In the genomic region with DNA sequence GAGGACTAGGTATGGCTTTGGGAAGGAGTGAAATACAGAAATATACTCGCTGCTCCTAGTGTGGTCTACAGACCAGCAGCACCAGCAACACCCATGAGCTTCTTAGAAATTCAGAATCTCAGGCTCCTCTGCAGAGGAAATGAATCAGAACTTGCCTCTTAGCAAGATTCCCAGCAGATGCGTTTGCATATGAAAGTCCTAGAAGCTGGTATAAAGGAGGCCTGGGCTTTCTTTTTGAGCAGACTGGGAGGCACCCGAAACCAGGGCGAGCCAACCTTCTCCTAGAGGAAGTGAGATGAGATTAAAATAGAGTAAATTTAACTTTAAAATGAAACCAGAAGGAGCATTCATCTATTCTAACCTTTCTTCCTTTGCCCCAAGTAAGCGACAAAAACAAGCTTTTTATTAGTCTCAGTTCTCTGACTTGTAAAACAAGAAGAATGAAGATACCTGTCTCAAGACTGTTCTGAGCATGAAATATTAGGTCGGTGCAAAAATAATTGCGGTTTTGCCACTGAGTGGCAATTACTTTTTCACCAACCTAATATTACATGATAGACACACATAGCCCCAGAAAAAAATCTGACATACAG, we compare ENCODE assay signal across 12 cellular contexts.
A peak's percentile ranks its signal among the peaks of the same experiment; 100 is the strongest.
DNase-seq lines count a peak whose midpoint lies in the region; ATAC-seq lines count a peak whose summit lies in the region.
"Had no signal": no experiment of that assay in that cellular context is flagged by ENCODE, and none has a peak within 500 bp of the region (broad histone marks: within the 10 kb centered on the region; RNA-seq: fewer than 3 reads in every experiment).

No MANE protein-coding gene starts in this region.

- no CpG with 5 or more reads among the region's 7 CpGs for WGBS in trophoblast cell (ENCODE audit: extremely low coverage, insufficient coverage, insufficient read length)

- ATAC-seq in HG02610 (IDR thresholded peaks at IDR 0.05; ENCODE audit: unreplicated experiment) = peak; percentile 92
- ATAC-seq in stimulated activated naive CD8-positive, alpha-beta T cell treated with anti-CD3 and anti-CD28 coated beads, Interleukin-15, Interleukin-2, amounts not matched to agents 100 U/mL and 50 U/mL, for 24 hours = no peak
- ATAC-seq: heart right ventricle had no signal

- POLR2A ChIA-PET in CD8-positive, alpha-beta memory T cell (lab: Charles Lee) = no interaction called here

- H3K4me1 ChIP-seq in HUES48 (ENCODE audit: control insufficient read depth, insufficient read depth, low read length) (peaks cover 40% of the 10 kb centered on the region), trophoblast cell (ENCODE audit: control insufficient read depth in 1 of 2, insufficient read depth in 2 of 2, low read length in 2 of 2) (peaks cover 2 to 3% of the 10 kb centered on the region in 2 experiments)
- no peaks in the 10 kb centered on the region for H3K4me1 ChIP-seq in CD8-positive, alpha-beta memory T cell (ENCODE audit: insufficient read depth, low read length)
- H3K4me1 ChIP-seq: parathyroid adenoma had no signal

- H2BK120ac ChIP-seq in trophoblast cell (ENCODE audit: insufficient read depth, low read length, poor library complexity) = no peak overlapping the region

- no peak overlapping the region for H3K4me2 ChIP-seq in trophoblast cell (ENCODE audit: low read length)

- H3K9me3 Mint-ChIP-seq in CD8-positive, alpha-beta memory T cell = no peaks in the 10 kb centered on the region

- H3K18ac ChIP-seq in trophoblast cell (ENCODE audit: low read length) = no peak overlapping the region

- H3K27ac Mint-ChIP-seq in CD8-positive, alpha-beta memory T cell = no peak overlapping the region

- peak; percentile 13 for DNase-seq in GM19238 (ENCODE audit: insufficient read length, low spot score)
- peak; percentile 54 to 78 for DNase-seq in trophoblast cell
- DNase-seq in ureter (ENCODE audit: low spot score) = no peak
- no peak for DNase-seq in stimulated activated naive CD8-positive, alpha-beta T cell treated with anti-CD3 and anti-CD28 coated beads, Interleukin-15, Interleukin-2, amounts not matched to agents 100 U/mL and 50 U/mL, for 24 hours
- no peak for DNase-seq in CD8-positive, alpha-beta memory T cell
- no peak for DNase-seq in cerebellum (ENCODE audit: low spot score)
- DNase-seq: central memory CD4-positive, alpha-beta T cell; heart right ventricle; NCI-H345 had no signal

- no peak overlapping the region for H2BK12ac ChIP-seq in trophoblast cell (ENCODE audit: low read length)

- CTCF ChIA-PET in CD8-positive, alpha-beta memory T cell (lab: Charles Lee) = no interaction called here

- no peak overlapping the region for H3K14ac ChIP-seq in trophoblast cell (ENCODE audit: low read length)

- H3K9me3 ChIP-seq in HUES48 (ENCODE audit: control insufficient read depth, insufficient read depth, low read length) = no peaks in the 10 kb centered on the region
- H3K9me3 ChIP-seq in trophoblast cell (ENCODE audit: insufficient read depth, low read depth, low read length) = no peaks in the 10 kb centered on the region
- H3K9me3 ChIP-seq in CD8-positive, alpha-beta memory T cell (ENCODE audit: low read length) = no peaks in the 10 kb centered on the region
- H3K9me3 ChIP-seq: heart right ventricle had no signal

- H3K27ac ChIP-seq in HUES48 (ENCODE audit: low read depth, low read length) (peak overlapping the region; percentile 86), trophoblast cell (ENCODE audit: low read depth, low read length) (no peak overlapping the region)
- H3K27ac ChIP-seq in CD8-positive, alpha-beta memory T cell (ENCODE audit: low read depth, low read length) = no peak overlapping the region
- H3K27ac ChIP-seq: heart right ventricle, parathyroid adenoma had no signal

- H4K8ac ChIP-seq in trophoblast cell (ENCODE audit: low read depth, low read length) = no peak overlapping the region

- no peak overlapping the region for H2BK5ac ChIP-seq in trophoblast cell (ENCODE audit: low read depth, low read length, poor library complexity)

- H3K4ac ChIP-seq in trophoblast cell (ENCODE audit: low read depth, low read length) = no peak overlapping the region

- H3K9ac ChIP-seq in HUES48 (ENCODE audit: low read depth, low read length) = no peak overlapping the region
- no peak overlapping the region for H3K9ac ChIP-seq in trophoblast cell (ENCODE audit: low read length)
- H3K9ac ChIP-seq: parathyroid adenoma had no signal

- no peaks in the 10 kb centered on the region for H3K36me3 Mint-ChIP-seq in CD8-positive, alpha-beta memory T cell

- H3K23ac ChIP-seq in trophoblast cell (ENCODE audit: low read length) = no peak overlapping the region

- H3K4me3 Mint-ChIP-seq in CD8-positive, alpha-beta memory T cell = no peak overlapping the region

- H3K27me3 ChIP-seq in HUES48 (ENCODE audit: control insufficient read depth, insufficient read depth, low read length) (no peaks in the 10 kb centered on the region), trophoblast cell (ENCODE audit: insufficient read depth, low read length) (no peaks in the 10 kb centered on the region)
- no peaks in the 10 kb centered on the region for H3K27me3 ChIP-seq in CD8-positive, alpha-beta memory T cell (ENCODE audit: insufficient read depth, low read length, poor library complexity, severe bottlenecking)

- no peak overlapping the region for H2AK5ac ChIP-seq in trophoblast cell (ENCODE audit: low read length)

- no peak overlapping the region for H2AFZ ChIP-seq in trophoblast cell (ENCODE audit: insufficient read depth, low read length, poor library complexity)
- H2AFZ ChIP-seq: parathyroid adenoma had no signal

- H3K4me3 ChIP-seq in HUES48 (ENCODE audit: low read depth, low read length) = peak overlapping the region; percentile 46
- no peak overlapping the region for H3K4me3 ChIP-seq in trophoblast cell (ENCODE audit: low read depth, low read length)
- no peak overlapping the region for H3K4me3 ChIP-seq in CD8-positive, alpha-beta memory T cell (ENCODE audit: low read length)
- H3K4me3 ChIP-seq: heart right ventricle had no signal

- no peak overlapping the region for H4K12ac ChIP-seq in trophoblast cell (ENCODE audit: low read depth, low read length)

- H3K36me3 ChIP-seq in HUES48 (ENCODE audit: control insufficient read depth, insufficient read depth, low read length) (no peaks in the 10 kb centered on the region), trophoblast cell (ENCODE audit: control insufficient read depth in 1 of 2, insufficient read depth in 2 of 2, low read length in 2 of 2) (peaks cover 3% of the 10 kb centered on the region in 2 experiments)
- no peaks in the 10 kb centered on the region for H3K36me3 ChIP-seq in CD8-positive, alpha-beta memory T cell (ENCODE audit: insufficient read depth, low read length)
- H3K36me3 ChIP-seq: heart right ventricle had no signal

- H3K79me1 ChIP-seq in trophoblast cell (ENCODE audit: low read length) = peaks cover 1% of the 10 kb centered on the region

- no peaks in the 10 kb centered on the region for H3K79me2 ChIP-seq in trophoblast cell (ENCODE audit: control insufficient read depth, insufficient read depth, low read length, poor library complexity)
- H3K79me2 ChIP-seq: parathyroid adenoma had no signal

- peaks cover 3 to 7% of the 10 kb centered on the region in 2 donors for H3K27me3 Mint-ChIP-seq in CD8-positive, alpha-beta memory T cell

- no peak overlapping the region for H4K91ac ChIP-seq in trophoblast cell (ENCODE audit: low read depth, low read length)

- no peaks in the 10 kb centered on the region for H3K4me1 Mint-ChIP-seq in CD8-positive, alpha-beta memory T cell

Comparison
In these comparisons a context has a peak if more than half of its experiments do, and no peak if none do; other contexts are left out.
1. DNase-seq: peak in GM19238 (single experiment) and trophoblast cell (2 of 2); none in ureter (single experiment), stimulated activated naive CD8-positive, alpha-beta T cell treated with anti-CD3 and anti-CD28 coated beads, Interleukin-15, Interleukin-2, amounts not matched to agents 100 U/mL and 50 U/mL, for 24 hours (single experiment), CD8-positive, alpha-beta memory T cell (0 of 5) and cerebellum (single experiment).